8 cellular contexts compared by ENCODE assay signal in the genomic region with DNA sequence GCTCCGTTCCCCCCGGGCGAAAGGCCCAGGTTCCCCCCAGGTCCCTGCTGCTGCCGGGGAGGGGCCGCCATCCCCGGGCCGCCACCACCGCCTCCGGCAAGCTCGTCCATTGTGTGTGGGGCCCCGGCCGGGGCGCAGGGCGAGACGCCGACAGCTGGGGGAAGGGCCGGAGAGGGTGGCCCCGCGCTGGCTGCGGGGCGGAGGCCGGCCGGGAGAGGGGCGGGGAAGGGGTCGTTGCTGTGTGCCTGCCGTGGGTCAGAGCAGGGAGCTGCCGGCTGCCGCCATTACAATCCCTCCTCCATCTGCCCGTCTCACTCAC. TPM values are rescaled to one million over a fixed set of nuclear protein-coding genes. Genes with fewer than 3 reads are reported as not detected.
DNase-seq lines count a peak whose midpoint lies in the region; ATAC-seq and TF ChIP-seq lines count a peak whose summit lies in the region.

Gene STRN3 (minus strand): TSS at position 304 of the 319 bp plus-strand sequence. CDS start 194 bp downstream, at position 110.

- intact Hi-C loops in CD8-positive, alpha-beta T cell (cut with DNase I, micrococcal nuclease) = loop anchor here (1.0 to 10.0 kb wide), 11 partner anchors 45 to 1176 kb away; partner anchors contain the start of genes NUBPL (in 2 of the 2), SCFD1 (in 2 of the 2), ARHGAP5 (in 1 of the 2) and DTD2 (in 1 of the 2)
- intact Hi-C loops in dendritic cell treated with granulocyte-macrophage colony-stimulating factor and Interleukin-4, amounts not matched to agents 40 ng/mL and 50 ng/mL, for 4 days (cut with micrococcal nuclease) = loop anchor here (5.0 kb wide), 2 partner anchors 41 to 171 kb away; no protein-coding TSS in a partner anchor
- intact Hi-C loops in vagina (cut with DNase I) = no loop called here

- H4K20me1 ChIP-seq in Karpas-422 (ENCODE audit: insufficient read depth, low read depth, low read length) = peaks cover 17% of the 10 kb centered on the region; the same call in 1 of the 2 replicates

- no peaks in the 10 kb centered on the region for H3K27me3 ChIP-seq in CD8-positive, alpha-beta T cell (ENCODE audit: insufficient read depth, low read length)
- H3K27me3 ChIP-seq in Karpas-422 (ENCODE audit: low read length) (no peaks in the 10 kb centered on the region), mononuclear cell (ENCODE audit: insufficient read depth, low read length) (no peaks in the 10 kb centered on the region), vagina (no peaks in the 10 kb centered on the region)

- H3K36me3 ChIP-seq in CD8-positive, alpha-beta T cell (ENCODE audit: insufficient read depth, low read length) = no peaks in the 10 kb centered on the region
- H3K36me3 ChIP-seq in Karpas-422 (ENCODE audit: insufficient read depth, low read length) (peaks cover 20% of the 10 kb centered on the region), vagina (no peaks in the 10 kb centered on the region)

- DNase-seq in CD8-positive, alpha-beta T cell = no peak
- DNase-seq in Karpas-422 (no peak), vagina (ENCODE audit: extremely low spot score in 2 of 2) (no peak), NCI-H2107 (lab: John Stamatoyannopoulos, UW) (no peak)
- no peak for DNase-seq in stimulated activated CD4-positive, alpha-beta T cell treated with anti-CD3 and anti-CD28 coated beads, Interleukin-12 subunit alpha, Interleukin-12 subunit beta, amount 100 ng/mL, for 4 hours
- no peak for DNase-seq in activated CD4-positive, CD25-positive, alpha-beta regulatory T cell (lab: John Stamatoyannopoulos, UW)

- TF ChIP-seq CTCF in CD8-positive, alpha-beta T cell (IDR thresholded peaks at IDR 0.05) = no peak
- no peak for TF ChIP-seq CTCF in vagina (IDR thresholded peaks at IDR 0.05)

- no peaks in the 10 kb centered on the region for H3K9me2 ChIP-seq in Karpas-422 (replicated peaks; ENCODE audit: insufficient read depth, low read length)

- H3K4me3 Mint-ChIP-seq in CD8-positive, alpha-beta T cell = peak within 1 kb of the TSS; percentile 97
- H3K4me3 Mint-ChIP-seq in dendritic cell treated with granulocyte-macrophage colony-stimulating factor and Interleukin-4, amounts not matched to agents 40 ng/mL and 50 ng/mL, for 4 days = peak within 1 kb of the TSS; percentile 94

- CTCF ChIA-PET in CD8-positive, alpha-beta T cell (lab: Charles Lee) = interaction anchor here (1.0 to 1.7 kb wide), 2 partner anchors 12 to 47 kb away, joined by 3 to 4 read pairs; no protein-coding TSS in a partner anchor

- H3K4me1 ChIP-seq in CD8-positive, alpha-beta T cell (ENCODE audit: insufficient read depth, low read length) = peaks cover 25% of the 10 kb centered on the region
- H3K4me1 ChIP-seq in Karpas-422 (ENCODE audit: low read length) = peaks cover 28% of the 10 kb centered on the region
- H3K4me1 ChIP-seq in mononuclear cell (ENCODE audit: insufficient read depth, low read length) = peaks cover 18% of the 10 kb centered on the region
- H3K4me1 ChIP-seq in vagina = peaks cover 38% of the 10 kb centered on the region

- peaks cover 47% of the 10 kb centered on the region for H3K4me1 Mint-ChIP-seq in CD8-positive, alpha-beta T cell (ENCODE audit: low read depth)
- H3K4me1 Mint-ChIP-seq in dendritic cell treated with granulocyte-macrophage colony-stimulating factor and Interleukin-4, amounts not matched to agents 40 ng/mL and 50 ng/mL, for 4 days (ENCODE audit: low read depth) = peaks cover 41% of the 10 kb centered on the region

- ATAC-seq in CD8-positive, alpha-beta T cell = no peak

- TF ChIP-seq POLR2A in vagina (IDR thresholded peaks at IDR 0.05) = peak in 1 of 2 donors; percentile 42

- peaks cover 58% of the 10 kb centered on the region for H3K79me2 ChIP-seq in Karpas-422 (ENCODE audit: low read length)

- peak within 1 kb of the TSS; percentile 77 for H3K4me3 ChIP-seq in CD8-positive, alpha-beta T cell (ENCODE audit: low read depth, low read length)
- peak within 1 kb of the TSS; percentile 78 for H3K4me3 ChIP-seq in Karpas-422 (ENCODE audit: low read length)
- H3K4me3 ChIP-seq in mononuclear cell (ENCODE audit: low read length) = peak within 1 kb of the TSS; percentile 99
- H3K4me3 ChIP-seq in vagina = peak within 1 kb of the TSS; percentile 89 to 96

- peak within 1 kb of the TSS; percentile 94 for H3K27ac Mint-ChIP-seq in CD8-positive, alpha-beta T cell
- peak within 1 kb of the TSS; percentile 98 for H3K27ac Mint-ChIP-seq in dendritic cell treated with granulocyte-macrophage colony-stimulating factor and Interleukin-4, amounts not matched to agents 40 ng/mL and 50 ng/mL, for 4 days

- H3K9me3 ChIP-seq in CD8-positive, alpha-beta T cell (ENCODE audit: low read length) = no peaks in the 10 kb centered on the region
- H3K9me3 ChIP-seq in Karpas-422 (ENCODE audit: low read length) (no peaks in the 10 kb centered on the region), mononuclear cell (ENCODE audit: low read depth, low read length) (no peaks in the 10 kb centered on the region), vagina (no peaks in the 10 kb centered on the region)

- H2AFZ ChIP-seq in Karpas-422 (ENCODE audit: low read length) = peak within 1 kb of the TSS; percentile 87

- H3K27me3 Mint-ChIP-seq in CD8-positive, alpha-beta T cell (ENCODE audit: low read depth) = no peaks in the 10 kb centered on the region
- no peaks in the 10 kb centered on the region for H3K27me3 Mint-ChIP-seq in dendritic cell treated with granulocyte-macrophage colony-stimulating factor and Interleukin-4, amounts not matched to agents 40 ng/mL and 50 ng/mL, for 4 days

- peak within 1 kb of the TSS; percentile 98 for H3K9ac ChIP-seq in Karpas-422 (ENCODE audit: low read length)

- POLR2A ChIA-PET in CD8-positive, alpha-beta T cell (lab: Charles Lee) = interaction anchor here (0.5 to 3.1 kb wide), 3 partner anchors 182 to 394 kb away, joined by 3 to 28 read pairs (median 7); partner anchors contain the start of genes HEATR5A and HECTD1

- peak within 1 kb of the TSS; percentile 100 for H3K4me2 ChIP-seq in Karpas-422 (ENCODE audit: low read depth, low read length, poor library complexity, severe bottlenecking)

- H3K27ac ChIP-seq in CD8-positive, alpha-beta T cell (ENCODE audit: low read depth, low read length) = peak within 1 kb of the TSS; percentile 79
- H3K27ac ChIP-seq in Karpas-422 (ENCODE audit: low read length) (peak within 1 kb of the TSS; percentile 88), vagina (peak within 1 kb of the TSS; percentile 100)

- peaks cover 22% of the 10 kb centered on the region for H3K36me3 Mint-ChIP-seq in CD8-positive, alpha-beta T cell
- H3K36me3 Mint-ChIP-seq in dendritic cell treated with granulocyte-macrophage colony-stimulating factor and Interleukin-4, amounts not matched to agents 40 ng/mL and 50 ng/mL, for 4 days (ENCODE audit: low read depth) = peaks cover 28% of the 10 kb centered on the region

- H3K9me3 Mint-ChIP-seq in CD8-positive, alpha-beta T cell = no peaks in the 10 kb centered on the region
- no peaks in the 10 kb centered on the region for H3K9me3 Mint-ChIP-seq in dendritic cell treated with granulocyte-macrophage colony-stimulating factor and Interleukin-4, amounts not matched to agents 40 ng/mL and 50 ng/mL, for 4 days

RNA-seq across cellular contexts. Expression of gene STRN3, which starts in this region (rescaled TPM):
- total RNA-seq in CD8-positive, alpha-beta T cell = 10 to 100 TPM in 1 of 2 experiments, 1 to 10 TPM in 1; 9.4 to 10.8 TPM
- 31.3 and 59.0 TPM in 2 replicates for total RNA-seq in Karpas-422 (2014; rRNA removed; shearing (Covaris generic); ENCODE audit: low replicate concordance)
- total RNA-seq in mononuclear cell (27.9 TPM), vagina (48.9 TPM)
